In the genomic region with DNA sequence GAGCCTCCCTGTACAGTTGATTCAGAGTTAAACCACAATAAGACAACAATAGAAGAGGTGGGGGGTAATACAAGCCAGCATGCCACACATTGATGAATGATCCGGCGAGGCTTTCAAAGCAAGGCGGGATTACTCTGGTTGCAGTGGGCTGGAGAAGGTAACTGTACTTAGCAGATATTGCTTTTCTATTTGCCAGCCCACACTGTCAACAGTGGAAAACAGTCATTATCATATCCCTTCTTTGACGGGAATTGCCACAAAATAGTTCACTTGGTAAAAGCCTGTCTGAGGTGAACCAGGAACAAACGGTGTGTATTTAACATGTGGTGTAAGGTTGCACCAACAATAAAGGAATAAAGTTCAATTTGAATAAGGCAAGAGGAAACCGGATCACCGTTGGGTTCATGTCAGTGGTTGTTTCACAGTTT, we compare ENCODE assay signal across 17 cellular contexts.
"Had no signal": no experiment of that assay in that cellular context is flagged by ENCODE, and none has a peak within 500 bp of the region (broad histone marks: within the 10 kb centered on the region; RNA-seq: fewer than 3 reads in every experiment).

No MANE protein-coding gene starts in this region.

- H3K27me3 ChIP-seq: gastrocnemius medialis, upper lobe of right lung had no signal

- H3K36me3 ChIP-seq: gastrocnemius medialis, sigmoid colon, upper lobe of right lung had no signal

- ATAC-seq: activated CD4-positive, CD25-positive, alpha-beta regulatory T cell treated with anti-CD3 and anti-CD28 coated beads, Interleukin-2, amount 50 U/mL, for 24 hours; gastrocnemius medialis; upper lobe of right lung had no signal

- H3K4me3 ChIP-seq: gastrocnemius medialis, sigmoid colon, upper lobe of right lung had no signal

- H3K4me1 ChIP-seq: gastrocnemius medialis, sigmoid colon had no signal

- H3K9me3 ChIP-seq: sigmoid colon, upper lobe of right lung had no signal

- H3K27ac ChIP-seq: epithelial cell of prostate, gastrocnemius medialis, sigmoid colon, upper lobe of right lung had no signal

- DNase-seq: activated CD4-positive, alpha-beta T cell treated with anti-CD3 and anti-CD28 coated beads, Interleukin-2, amount 50 U/mL, for 48 hours; activated gamma-delta T cell; activated naive CD8-positive, alpha-beta T cell treated with anti-CD3 and anti-CD28 coated beads for 36 hours; activated T-cell treated with anti-CD3 and anti-CD28 coated beads, Interleukin-2, amount 50 U/mL, for 48 hours; caudate nucleus; cortex of kidney; effector memory CD4-positive, alpha-beta T cell; gastrocnemius medialis; hippocampal formation; nephron progenitor cell; sigmoid colon; stimulated activated CD4-positive, alpha-beta T cell treated with anti-CD3 and anti-CD28 coated beads, Interleukin-2, amount 100 ng/mL, for 24 hours; stimulated activated naive CD4-positive, alpha-beta T cell; SW 1271; upper lobe of right lung had no signal
